ENCODE assay signal across 7 cellular contexts in genomic region chr9:125396799-125397198, GRCh38.
"Had no signal": no experiment of that assay in that cellular context is flagged by ENCODE, and none has a peak within 500 bp of the region (broad histone marks: within the 10 kb centered on the region; RNA-seq: fewer than 3 reads in every experiment).

No MANE protein-coding gene starts in this region.

- H3K36me3 ChIP-seq: HAP-1 had no signal

- DNase-seq: GOT3, HFFc6, KG1 had no signal

- H3K4me3 Mint-ChIP-seq: HFFc6, IgD-negative memory B cell had no signal

- H3K4me3 ChIP-seq: HAP-1 had no signal

- H3K27ac Mint-ChIP-seq: HFFc6, IgD-negative memory B cell had no signal

- H3K9me3 Mint-ChIP-seq: HFFc6, IgD-negative memory B cell had no signal

- H3K4me1 Mint-ChIP-seq: IgD-negative memory B cell had no signal

- H3K9me3 ChIP-seq: HAP-1 had no signal

- ATAC-seq: HCT116 had no signal

- H3K27me3 Mint-ChIP-seq: IgD-negative memory B cell had no signal

- H3K27ac ChIP-seq: HL-60 had no signal

- H3K4me1 ChIP-seq: HAP-1 had no signal
